In the genomic region with DNA sequence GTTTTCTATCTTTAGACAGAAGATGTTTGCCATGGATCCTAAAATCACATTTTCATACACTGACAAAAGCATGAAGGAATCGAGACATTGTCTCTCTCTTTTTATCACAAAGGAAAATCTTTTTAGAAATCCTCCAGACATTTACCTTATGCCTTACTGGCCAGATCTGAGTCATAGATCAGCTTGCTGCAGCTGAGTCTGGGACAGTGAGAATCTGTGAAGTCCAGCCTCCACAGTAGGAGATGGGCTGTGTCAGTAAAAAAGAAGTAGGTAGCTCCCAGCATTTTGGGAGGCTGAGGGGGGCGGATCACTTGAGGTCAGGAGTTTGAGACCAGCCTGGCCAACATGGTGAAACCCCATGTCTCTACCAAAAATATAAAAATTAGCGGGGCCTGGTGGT, we compare ENCODE assay signal across 15 cellular contexts.
DNase-seq lines count a peak whose midpoint lies in the region; ATAC-seq and TF ChIP-seq lines count a peak whose summit lies in the region.
"Had no signal": no experiment of that assay in that cellular context is flagged by ENCODE, and none has a peak within 500 bp of the region (broad histone marks: within the 10 kb centered on the region; RNA-seq: fewer than 3 reads in every experiment).

No MANE protein-coding gene starts in this region.

- H3K27ac ChIP-seq in mammary epithelial cell (ENCODE audit: insufficient read depth, low read depth, low read length) (no peak overlapping the region), breast epithelium (no peak overlapping the region), aorta (ENCODE audit: low read depth in 1 of 2, low read length in 2 of 2) (no peak overlapping the region)
- H3K27ac ChIP-seq: BLaER1 had no signal

- WGBS in mammary epithelial cell (ENCODE audit: low coverage, missing lambda C conversion rate): 67% methylated on average over 3 of the region's 3 CpGs
- WGBS in aorta, 2 donors: 86 to 89% methylated on average over 3 of the region's 3 CpGs

- dilution Hi-C loops in mammary epithelial cell (cut with HindIII; ENCODE audit: low sequenced_read_pairs): no loop called here

- H3K9me3 ChIP-seq in mammary epithelial cell (replicated peaks; ENCODE audit: insufficient read depth, low read length): no peaks in the 10 kb centered on the region
- H3K9me3 ChIP-seq in breast epithelium: no peaks in the 10 kb centered on the region
- no peaks in the 10 kb centered on the region for H3K9me3 ChIP-seq in aorta (ENCODE audit: control insufficient read depth, low read length)
- H3K9me3 ChIP-seq: BLaER1 had no signal

- CTCF ChIA-PET in mammary epithelial cell (lab: Charles Lee; ENCODE audit: low non-redundant PET): no interaction called here

- ATAC-seq in aorta (ENCODE audit: low FRiP score): no peak
- ATAC-seq: CD8-positive, alpha-beta T cell had no signal

- in situ Hi-C loops in mammary epithelial cell (cut with MboI; ENCODE audit: low sequenced_read_pairs in 2 of 2): no loop called here

- no peak for TF ChIP-seq POLR2A in breast epithelium (IDR thresholded peaks at IDR 0.05)

- no peak overlapping the region for H3K9ac ChIP-seq in mammary epithelial cell (ENCODE audit: insufficient read depth, low read length)
- H3K9ac ChIP-seq: BLaER1 had no signal

- no peaks in the 10 kb centered on the region for H3K4me1 ChIP-seq in mammary epithelial cell (ENCODE audit: insufficient read depth, low read length)
- H3K4me1 ChIP-seq in breast epithelium: no peaks in the 10 kb centered on the region
- no peaks in the 10 kb centered on the region for H3K4me1 ChIP-seq in aorta (ENCODE audit: control insufficient read depth in 1 of 2, insufficient read depth in 2 of 2, low read length in 2 of 2)

- H2AFZ ChIP-seq in mammary epithelial cell (ENCODE audit: low read depth, low read length): no peak overlapping the region

- no peak for TF ChIP-seq CTCF in mammary epithelial cell (conservative IDR thresholded peaks at IDR 0.05 in 1 of 2, IDR thresholded peaks at IDR 0.05 in 1 of 2; ENCODE audit: extremely low read depth in 1 of 2, insufficient read depth in 1 of 2, low read depth in 1 of 2, low read length in 2 of 2)
- no peak for TF ChIP-seq CTCF in breast epithelium (IDR thresholded peaks at IDR 0.05)

- BruUV-seq in mammary epithelial cell (replicated peaks; lab: Mats Ljungman, UMichigan): no TSS peak

- H3K79me2 ChIP-seq in mammary epithelial cell (ENCODE audit: insufficient read depth, low read length): no peaks in the 10 kb centered on the region

- H4K20me1 ChIP-seq in mammary epithelial cell (ENCODE audit: insufficient read depth, low read length): no peaks in the 10 kb centered on the region
- H4K20me1 ChIP-seq: BLaER1 had no signal

- intact Hi-C loops in mammary epithelial cell (cut with micrococcal nuclease) (no loop called here), breast epithelium (cut with DNase I; ENCODE audit: low total_unique reads) (no loop called here), aorta (cut with DNase I) (no loop called here)

- no peak overlapping the region for H3K4me2 ChIP-seq in mammary epithelial cell (ENCODE audit: insufficient read depth, low read depth, low read length)
- H3K4me2 ChIP-seq: BLaER1 had no signal

- no peaks in the 10 kb centered on the region for H3K36me3 ChIP-seq in mammary epithelial cell (ENCODE audit: insufficient read depth, low read length)
- H3K36me3 ChIP-seq in breast epithelium: no peaks in the 10 kb centered on the region
- no peaks in the 10 kb centered on the region for H3K36me3 ChIP-seq in aorta (ENCODE audit: control insufficient read depth in 1 of 2, insufficient read depth in 2 of 2, low read length in 1 of 2)
- H3K36me3 ChIP-seq: BLaER1 had no signal

- H3K4me3 ChIP-seq in mammary epithelial cell (replicated peaks in 1 of 3; ENCODE audit: insufficient read depth in 1 of 3, low read depth in 2 of 3, low read length in 3 of 3): no peak overlapping the region
- H3K4me3 ChIP-seq in breast epithelium: no peak overlapping the region
- no peak overlapping the region for H3K4me3 ChIP-seq in aorta (ENCODE audit: low read length in 2 of 2)
- H3K4me3 ChIP-seq: BLaER1, GM12878 had no signal

- H3K27me3 ChIP-seq in mammary epithelial cell (ENCODE audit: insufficient read depth, low read length) (no peaks in the 10 kb centered on the region), breast epithelium (no peaks in the 10 kb centered on the region), aorta (ENCODE audit: control insufficient read depth in 1 of 2, insufficient read depth in 2 of 2, low read length in 1 of 2) (no peaks in the 10 kb centered on the region)
- H3K27me3 ChIP-seq: BLaER1 had no signal

- DNase-seq in mammary epithelial cell (peak; percentile 21), breast epithelium (ENCODE audit: low spot score in 2 of 2) (no peak), astrocyte of the hippocampus (ENCODE audit: low read depth, low spot score) (peak; percentile 6), islet precursor cell (peak; percentile 76), DMS53 treated with DMSO at 0.1 percent for 48 hours (lab: John Stamatoyannopoulos, UW; ENCODE audit: unreplicated experiment) (no peak), aorta (no peak), SIG-M5 treated with dmso at 0.1 percent for 504 hours (lab: John Stamatoyannopoulos, UW; ENCODE audit: unreplicated experiment) (no peak)
- DNase-seq: 8988T; Calu3; CD8-positive, alpha-beta T cell; DND-41; EL; H9 had no signal

Comparison
In these comparisons a context has a peak if more than half of its experiments do, and no peak if none do; other contexts are left out.
1. DNase-seq: peak in mammary epithelial cell (single experiment), astrocyte of the hippocampus (single experiment) and islet precursor cell (single experiment); none in breast epithelium (0 of 2), DMS53 treated with DMSO at 0.1 percent for 48 hours (single experiment), aorta (0 of 2) and SIG-M5 treated with dmso at 0.1 percent for 504 hours (single experiment).